In the genomic region with DNA sequence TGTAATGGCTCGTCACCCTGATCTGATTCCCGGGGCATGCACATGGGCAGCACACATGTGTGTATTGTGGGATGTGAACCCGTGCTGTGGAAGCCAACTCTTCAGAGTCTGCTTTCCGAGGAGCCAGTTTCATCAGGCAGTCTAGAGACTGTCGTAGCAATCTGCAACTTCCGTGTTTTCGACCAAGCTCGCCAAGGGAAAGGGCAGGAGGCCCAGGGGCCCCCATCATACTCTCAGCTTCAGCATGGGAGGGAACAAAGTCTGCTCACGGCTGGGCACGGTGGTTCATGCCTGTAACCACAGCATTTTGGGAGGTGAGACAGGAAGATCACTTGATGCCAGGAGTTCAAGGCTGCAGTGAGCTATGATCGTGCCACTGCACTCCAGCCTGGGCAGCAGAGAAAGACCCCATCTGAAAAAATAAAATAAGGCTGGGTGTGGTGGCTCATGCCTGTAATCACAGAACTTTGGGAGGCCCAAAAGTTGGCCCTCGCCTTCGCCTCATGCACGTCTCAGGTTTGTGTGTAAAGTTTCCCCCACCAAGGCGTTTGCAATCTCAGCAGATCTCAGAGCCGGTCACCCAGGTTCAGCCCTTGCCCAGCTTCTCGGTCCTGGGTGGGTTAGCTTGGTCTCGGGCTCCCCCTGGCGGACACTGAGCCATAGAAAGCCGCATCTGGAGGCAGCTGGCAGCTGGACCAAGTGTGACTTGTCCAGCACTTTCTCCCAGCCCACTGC, we compare ENCODE assay signal across 8 cellular contexts. TPM values are rescaled to one million over a fixed set of nuclear protein-coding genes. Genes with fewer than 3 reads are reported as not detected.
DNase-seq lines count a peak whose midpoint lies in the region; ATAC-seq, FAIRE-seq and TF ChIP-seq lines count a peak whose summit lies in the region.

No MANE protein-coding gene starts in this region.

- ATAC-seq in HG02678 (IDR thresholded peaks at IDR 0.05; ENCODE audit: unreplicated experiment), result no peak

- H3K36me3 ChIP-seq in HEK293 (ENCODE audit: control insufficient read depth in 2 of 2, insufficient read depth in 1 of 2, low read length in 2 of 2), result no peaks in the 10 kb centered on the region

- CTCF ChIA-PET in HEK293 (lab: Yijun Ruan, JAX), result interaction anchor here (0.6 to 8.8 kb wide), 32 partner anchors 9 to 944 kb away, joined by 3 to 97 read pairs (median 4); partner anchors contain the start of gene SPSB1

- TF ChIP-seq CTCF in HEK293 (tag by site-specific recombination; IDR thresholded peaks at IDR 0.05), result peak; percentile 82

- POLR2A ChIA-PET in HEK293 (lab: Yijun Ruan, JAX), result no interaction called here

- no peak overlapping the region for H3K27ac ChIP-seq in HEK293 (ENCODE audit: extremely low read depth, low read depth, low read length)

- no peaks in the 10 kb centered on the region for H3K9me3 ChIP-seq in HEK293 (ENCODE audit: control insufficient read depth, insufficient read depth, low read depth, low read length)

- no peak overlapping the region for H3K4me3 ChIP-seq in HEK293 (ENCODE audit: low read depth, low read length)

- peak; percentile 58 for FAIRE-seq in endometrium (lab: Jason Lieb, UNC)

- H3K4me1 ChIP-seq in HEK293 (ENCODE audit: control insufficient read depth, insufficient read depth, low read length), result 0 out of 2 replicates have a peak, but pooled peaks cover 2% of the 10 kb centered on the region

- peak; percentile 84 for DNase-seq in CD1c-positive myeloid dendritic cell (ENCODE audit: extremely low spot score)
- peak; percentile 72 for DNase-seq in NOMO-1 treated with dmso at 0.1 percent for 144 hours (lab: John Stamatoyannopoulos, UW; ENCODE audit: unreplicated experiment)
- DNase-seq in activated CD8-positive, alpha-beta memory T cell treated with anti-CD3 and anti-CD28 coated beads, Interleukin-2, amount 50 U/mL, for 1 hour (ENCODE audit: extremely low read depth), result peak; percentile 33
- DNase-seq in mesenteric fat pad (ENCODE audit: low spot score), result peak; percentile 96
- DNase-seq in stimulated activated CD8-positive, alpha-beta memory T cell treated with anti-CD3 and anti-CD28 coated beads, Interleukin-15, amount 100 ng/mL, for 48 hours (ENCODE audit: low read depth in 2 of 2), result peak; percentile 64

TF ChIP-seq in HEK293, 187 proteins besides CTCF, POLR2A, EP300 and RAD21:
- TF ChIP-seq BCL11B (tag by site-specific recombination; IDR thresholded peaks at IDR 0.05; ENCODE audit: low read depth), result no peak
- peak; percentile 69 for TF ChIP-seq ZNF654 (tag by site-specific recombination; IDR thresholded peaks at IDR 0.05; ENCODE audit: low read depth)
- no peak for TF ChIP-seq ZNF366 (tag by site-specific recombination; conservative IDR thresholded peaks at IDR 0.05)
- TF ChIP-seq ZNF530 (tag by site-specific recombination; IDR thresholded peaks at IDR 0.05; ENCODE audit: low read depth), result no peak
- TF ChIP-seq SETDB1 (IDR thresholded peaks at IDR 0.05; ENCODE audit: insufficient read length, low read length), result no peak
- TF ChIP-seq ZNF596 (tag by site-specific recombination; IDR thresholded peaks at IDR 0.05), result no peak
- TF ChIP-seq ZNF660 (tag by site-specific recombination; IDR thresholded peaks at IDR 0.05), result peak; percentile 55; the same call in 1 of the 2 replicates
- TF ChIP-seq ZNF121 (tag by site-specific recombination; IDR thresholded peaks at IDR 0.05), result peak; percentile 90
- TF ChIP-seq ZFP3 (tag by site-specific recombination; IDR thresholded peaks at IDR 0.05; ENCODE audit: low read depth), result no peak
- peak; percentile 61 for TF ChIP-seq ZBTB17 (tag by site-specific recombination; IDR thresholded peaks at IDR 0.05)
- no peak for TF ChIP-seq ZNF449 (tag by site-specific recombination; IDR thresholded peaks at IDR 0.05)
- TF ChIP-seq ZNF394 (tag by site-specific recombination; IDR thresholded peaks at IDR 0.05; ENCODE audit: borderline replicate concordance), result peak; percentile 26; the same call in 1 of the 2 replicates
- no peak for TF ChIP-seq ZNF248 (tag by site-specific recombination; IDR thresholded peaks at IDR 0.05)
- TF ChIP-seq, protein P1, sequence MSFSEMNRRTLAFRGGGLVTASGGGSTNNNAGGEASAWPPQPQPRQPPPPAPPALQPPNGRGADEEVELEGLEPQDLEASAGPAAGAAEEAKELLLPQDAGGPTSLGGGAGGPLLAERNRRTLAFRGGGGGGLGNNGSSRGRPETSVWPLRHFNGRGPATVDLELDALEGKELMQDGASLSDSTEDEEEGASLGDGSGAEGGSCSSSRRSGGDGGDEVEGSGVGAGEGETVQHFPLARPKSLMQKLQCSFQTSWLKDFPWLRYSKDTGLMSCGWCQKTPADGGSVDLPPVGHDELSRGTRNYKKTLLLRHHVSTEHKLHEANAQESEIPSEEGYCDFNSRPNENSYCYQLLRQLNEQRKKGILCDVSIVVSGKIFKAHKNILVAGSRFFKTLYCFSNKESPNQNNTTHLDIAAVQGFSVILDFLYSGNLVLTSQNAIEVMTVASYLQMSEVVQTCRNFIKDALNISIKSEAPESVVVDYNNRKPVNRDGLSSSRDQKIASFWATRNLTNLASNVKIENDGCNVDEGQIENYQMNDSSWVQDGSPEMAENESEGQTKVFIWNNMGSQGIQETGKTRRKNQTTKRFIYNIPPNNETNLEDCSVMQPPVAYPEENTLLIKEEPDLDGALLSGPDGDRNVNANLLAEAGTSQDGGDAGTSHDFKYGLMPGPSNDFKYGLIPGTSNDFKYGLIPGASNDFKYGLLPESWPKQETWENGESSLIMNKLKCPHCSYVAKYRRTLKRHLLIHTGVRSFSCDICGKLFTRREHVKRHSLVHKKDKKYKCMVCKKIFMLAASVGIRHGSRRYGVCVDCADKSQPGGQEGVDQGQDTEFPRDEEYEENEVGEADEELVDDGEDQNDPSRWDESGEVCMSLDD (tag by site-specific recombination; IDR thresholded peaks at IDR 0.05), result no peak
- no peak for TF ChIP-seq ZBTB44 (tag by site-specific recombination; IDR thresholded peaks at IDR 0.05)
- TF ChIP-seq RBAK (tag by site-specific recombination; IDR thresholded peaks at IDR 0.05), result no peak
- no peak for TF ChIP-seq ZBTB48 (tag by site-specific recombination; IDR thresholded peaks at IDR 0.05)
- TF ChIP-seq TCF7L2 (IDR thresholded peaks at IDR 0.05; ENCODE audit: borderline replicate concordance, low read depth, low read length), result no peak
- no peak for TF ChIP-seq WT1 (tag by site-specific recombination; IDR thresholded peaks at IDR 0.05)

RNA-seq across cellular contexts. Expression of gene SLC25A33, which starts 48.5 kb away (rescaled TPM):
- total RNA-seq in mesenteric fat pad, result 7.5 TPM

Comparison
In these comparisons a context has a peak if more than half of its experiments do, and no peak if none do; other contexts are left out.
1. DNase-seq: peak in every context shown above with its lines; median percentile 96 in mesenteric fat pad; 84 in CD1c-positive myeloid dendritic cell; 72 in NOMO-1 treated with dmso at 0.1 percent for 144 hours; 64 in stimulated activated CD8-positive, alpha-beta memory T cell treated with anti-CD3 and anti-CD28 coated beads, Interleukin-15, amount 100 ng/mL, for 48 hours; 33 in activated CD8-positive, alpha-beta memory T cell treated with anti-CD3 and anti-CD28 coated beads, Interleukin-2, amount 50 U/mL, for 1 hour.